ENCODE assay signal across 1 cellular context in genomic region chr6:32883789-32884188, GRCh38.
TF ChIP-seq lines count a peak whose summit lies in the region.

No MANE protein-coding gene starts in this region.

TF ChIP-seq in GM23338, 12 proteins besides CTCF, POLR2A, EP300 and RAD21:
- TF ChIP-seq, protein P1, sequence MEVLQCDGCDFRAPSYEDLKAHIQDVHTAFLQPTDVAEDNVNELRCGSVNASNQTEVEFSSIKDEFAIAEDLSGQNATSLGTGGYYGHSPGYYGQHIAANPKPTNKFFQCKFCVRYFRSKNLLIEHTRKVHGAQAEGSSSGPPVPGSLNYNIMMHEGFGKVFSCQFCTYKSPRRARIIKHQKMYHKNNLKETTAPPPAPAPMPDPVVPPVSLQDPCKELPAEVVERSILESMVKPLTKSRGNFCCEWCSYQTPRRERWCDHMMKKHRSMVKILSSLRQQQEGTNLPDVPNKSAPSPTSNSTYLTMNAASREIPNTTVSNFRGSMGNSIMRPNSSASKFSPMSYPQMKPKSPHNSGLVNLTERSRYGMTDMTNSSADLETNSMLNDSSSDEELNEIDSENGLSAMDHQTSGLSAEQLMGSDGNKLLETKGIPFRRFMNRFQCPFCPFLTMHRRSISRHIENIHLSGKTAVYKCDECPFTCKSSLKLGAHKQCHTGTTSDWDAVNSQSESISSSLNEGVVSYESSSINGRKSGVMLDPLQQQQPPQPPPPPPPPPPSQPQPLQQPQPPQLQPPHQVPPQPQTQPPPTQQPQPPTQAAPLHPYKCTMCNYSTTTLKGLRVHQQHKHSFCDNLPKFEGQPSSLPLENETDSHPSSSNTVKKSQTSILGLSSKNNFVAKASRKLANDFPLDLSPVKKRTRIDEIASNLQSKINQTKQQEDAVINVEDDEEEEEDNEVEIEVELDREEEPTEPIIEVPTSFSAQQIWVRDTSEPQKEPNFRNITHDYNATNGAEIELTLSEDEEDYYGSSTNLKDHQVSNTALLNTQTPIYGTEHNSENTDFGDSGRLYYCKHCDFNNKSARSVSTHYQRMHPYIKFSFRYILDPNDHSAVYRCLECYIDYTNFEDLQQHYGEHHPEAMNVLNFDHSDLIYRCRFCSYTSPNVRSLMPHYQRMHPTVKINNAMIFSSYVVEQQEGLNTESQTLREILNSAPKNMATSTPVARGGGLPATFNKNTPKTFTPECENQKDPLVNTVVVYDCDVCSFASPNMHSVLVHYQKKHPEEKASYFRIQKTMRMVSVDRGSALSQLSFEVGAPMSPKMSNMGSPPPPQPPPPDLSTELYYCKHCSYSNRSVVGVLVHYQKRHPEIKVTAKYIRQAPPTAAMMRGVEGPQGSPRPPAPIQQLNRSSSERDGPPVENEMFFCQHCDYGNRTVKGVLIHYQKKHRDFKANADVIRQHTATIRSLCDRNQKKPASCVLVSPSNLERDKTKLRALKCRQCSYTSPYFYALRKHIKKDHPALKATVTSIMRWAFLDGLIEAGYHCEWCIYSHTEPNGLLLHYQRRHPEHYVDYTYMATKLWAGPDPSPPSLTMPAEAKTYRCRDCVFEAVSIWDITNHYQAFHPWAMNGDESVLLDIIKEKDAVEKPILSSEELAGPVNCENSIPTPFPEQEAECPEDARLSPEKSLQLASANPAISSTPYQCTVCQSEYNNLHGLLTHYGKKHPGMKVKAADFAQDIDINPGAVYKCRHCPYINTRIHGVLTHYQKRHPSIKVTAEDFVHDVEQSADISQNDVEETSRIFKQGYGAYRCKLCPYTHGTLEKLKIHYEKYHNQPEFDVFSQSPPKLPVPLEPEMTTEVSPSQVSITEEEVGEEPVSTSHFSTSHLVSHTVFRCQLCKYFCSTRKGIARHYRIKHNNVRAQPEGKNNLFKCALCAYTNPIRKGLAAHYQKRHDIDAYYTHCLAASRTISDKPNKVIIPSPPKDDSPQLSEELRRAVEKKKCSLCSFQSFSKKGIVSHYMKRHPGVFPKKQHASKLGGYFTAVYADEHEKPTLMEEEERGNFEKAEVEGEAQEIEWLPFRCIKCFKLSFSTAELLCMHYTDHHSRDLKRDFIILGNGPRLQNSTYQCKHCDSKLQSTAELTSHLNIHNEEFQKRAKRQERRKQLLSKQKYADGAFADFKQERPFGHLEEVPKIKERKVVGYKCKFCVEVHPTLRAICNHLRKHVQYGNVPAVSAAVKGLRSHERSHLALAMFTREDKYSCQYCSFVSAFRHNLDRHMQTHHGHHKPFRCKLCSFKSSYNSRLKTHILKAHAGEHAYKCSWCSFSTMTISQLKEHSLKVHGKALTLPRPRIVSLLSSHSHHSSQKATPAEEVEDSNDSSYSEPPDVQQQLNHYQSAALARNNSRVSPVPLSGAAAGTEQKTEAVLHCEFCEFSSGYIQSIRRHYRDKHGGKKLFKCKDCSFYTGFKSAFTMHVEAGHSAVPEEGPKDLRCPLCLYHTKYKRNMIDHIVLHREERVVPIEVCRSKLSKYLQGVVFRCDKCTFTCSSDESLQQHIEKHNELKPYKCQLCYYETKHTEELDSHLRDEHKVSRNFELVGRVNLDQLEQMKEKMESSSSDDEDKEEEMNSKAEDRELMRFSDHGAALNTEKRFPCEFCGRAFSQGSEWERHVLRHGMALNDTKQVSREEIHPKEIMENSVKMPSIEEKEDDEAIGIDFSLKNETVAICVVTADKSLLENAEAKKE (CRISPR knock-in tag; IDR thresholded peaks at IDR 0.05), result no peak
- TF ChIP-seq ZNF331 (CRISPR knock-in tag; IDR thresholded peaks at IDR 0.05; ENCODE audit: low read depth), result no peak
- TF ChIP-seq STAT1 (IDR thresholded peaks at IDR 0.05; ENCODE audit: unreplicated experiment), result no peak
- TF ChIP-seq POLR2AphosphoS5 (IDR thresholded peaks at IDR 0.05; ENCODE audit: low read depth), result no peak
- TF ChIP-seq, protein P2, sequence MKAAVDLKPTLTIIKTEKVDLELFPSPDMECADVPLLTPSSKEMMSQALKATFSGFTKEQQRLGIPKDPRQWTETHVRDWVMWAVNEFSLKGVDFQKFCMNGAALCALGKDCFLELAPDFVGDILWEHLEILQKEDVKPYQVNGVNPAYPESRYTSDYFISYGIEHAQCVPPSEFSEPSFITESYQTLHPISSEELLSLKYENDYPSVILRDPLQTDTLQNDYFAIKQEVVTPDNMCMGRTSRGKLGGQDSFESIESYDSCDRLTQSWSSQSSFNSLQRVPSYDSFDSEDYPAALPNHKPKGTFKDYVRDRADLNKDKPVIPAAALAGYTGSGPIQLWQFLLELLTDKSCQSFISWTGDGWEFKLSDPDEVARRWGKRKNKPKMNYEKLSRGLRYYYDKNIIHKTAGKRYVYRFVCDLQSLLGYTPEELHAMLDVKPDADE (IDR thresholded peaks at IDR 0.05), result no peak
- TF ChIP-seq EZH2 (IDR thresholded peaks at IDR 0.05; ENCODE audit: low read depth, unreplicated experiment), result no peak
- TF ChIP-seq REST (IDR thresholded peaks at IDR 0.05; ENCODE audit: unreplicated experiment), result no peak
- TF ChIP-seq NANOG (IDR thresholded peaks at IDR 0.05; ENCODE audit: borderline replicate concordance), result no peak
- TF ChIP-seq ZNF114 (CRISPR knock-in tag; IDR thresholded peaks at IDR 0.05), result no peak
- no peak for TF ChIP-seq EZH2phosphoT487 (IDR thresholded peaks at IDR 0.05; ENCODE audit: unreplicated experiment)
- TF ChIP-seq CREB1 (CRISPR knock-in tag; IDR thresholded peaks at IDR 0.05; ENCODE audit: low read depth), result no peak
- no peak for TF ChIP-seq JUNB (IDR thresholded peaks at IDR 0.05; ENCODE audit: unreplicated experiment)
